In genomic region chr7:76222333-76222732, GRCh38 we compare ENCODE assay signal across 29 cellular contexts. TPM values are rescaled to one million over a fixed set of nuclear protein-coding genes. Genes with fewer than 3 reads are reported as not detected.
"Had no signal": no experiment of that assay in that cellular context is flagged by ENCODE, and none has a peak within 500 bp of the region (broad histone marks: within the 10 kb centered on the region; RNA-seq: fewer than 3 reads in every experiment).

No MANE protein-coding gene starts in this region.

- FAIRE-seq: colon, endometrium, endothelial cell of umbilical vein, frontal cortex had no signal

- H3K9me3 ChIP-seq: colonic mucosa, esophagus muscularis mucosa, esophagus squamous epithelium, gastrocnemius medialis, gastroesophageal sphincter, heart left ventricle, heart right ventricle had no signal

- H3K27me3 ChIP-seq: colonic mucosa had no signal

- H3K36me3 ChIP-seq: colonic mucosa, esophagus muscularis mucosa, esophagus squamous epithelium, gastrocnemius medialis, gastroesophageal sphincter, heart left ventricle, heart right ventricle had no signal

- ATAC-seq: effector memory CD8-positive, alpha-beta T cell; esophagus mucosa; foreskin keratinocyte; gastrocnemius medialis; gastroesophageal sphincter; heart left ventricle; heart right ventricle had no signal

- H3K4me1 ChIP-seq: colonic mucosa, foreskin keratinocyte, gastrocnemius medialis, heart left ventricle had no signal

- H3K27ac ChIP-seq: colonic mucosa, coronary artery, dorsolateral prefrontal cortex, epithelial cell of prostate, esophagus muscularis mucosa, esophagus squamous epithelium, foreskin keratinocyte, gastrocnemius medialis, gastroesophageal sphincter, heart left ventricle, heart right ventricle had no signal

- DNase-seq: colonic mucosa; cortex of kidney; dermis blood vessel endothelial cell; dorsolateral prefrontal cortex; effector CD4-positive, alpha-beta T cell; effector CD8-positive, alpha-beta T cell; effector memory CD4-positive, alpha-beta T cell; effector memory CD8-positive, alpha-beta T cell; endodermal cell; erythroblast; esophagus squamous epithelium; foreskin fibroblast; foreskin keratinocyte; foreskin melanocyte; gastrocnemius medialis; glutamatergic neuron; head of caudate nucleus; heart left ventricle; heart right ventricle had no signal

- H3K4me3 ChIP-seq: colonic mucosa, coronary artery, dorsolateral prefrontal cortex, esophagus muscularis mucosa, esophagus squamous epithelium, gastrocnemius medialis, gastroesophageal sphincter, heart left ventricle, heart right ventricle had no signal

RNA-seq across cellular contexts. Expression of gene SRRM3, which starts 20.6 kb away (rescaled TPM):
- total RNA-seq: epithelial cell of proximal tubule had no signal
